Comparison of ENCODE assay signal across 17 cellular contexts in the genomic region with DNA sequence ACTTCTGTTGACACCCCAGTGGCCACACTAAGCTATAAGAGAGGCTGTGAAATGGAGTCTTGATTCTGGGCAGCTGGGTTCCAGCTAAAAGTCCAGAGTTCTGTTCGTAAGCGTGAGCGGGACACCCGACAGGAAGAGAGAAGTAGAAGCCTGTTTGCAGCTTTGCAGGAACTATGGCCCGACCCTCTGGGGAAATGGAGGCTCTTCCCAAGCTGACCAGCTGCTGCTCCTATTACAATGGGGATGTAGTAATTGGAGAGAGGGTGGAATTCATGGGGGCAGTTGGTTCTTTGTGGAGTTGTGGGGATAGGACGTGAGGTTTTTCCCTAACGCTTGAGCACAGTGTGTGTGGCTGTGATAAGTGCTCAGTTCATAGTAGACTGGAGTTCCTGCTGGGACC. TPM values are rescaled to one million over a fixed set of nuclear protein-coding genes. Genes with fewer than 3 reads are reported as not detected.
"Had no signal": no experiment of that assay in that cellular context is flagged by ENCODE, and none has a peak within 500 bp of the region (broad histone marks: within the 10 kb centered on the region; RNA-seq: fewer than 3 reads in every experiment).

No MANE protein-coding gene starts in this region.

- FAIRE-seq: endometrium had no signal

- H3K4me1 ChIP-seq: left ventricle myocardium inferior, sigmoid colon, testis had no signal

- H3K36me3 ChIP-seq: left ventricle myocardium inferior, sigmoid colon, upper lobe of left lung had no signal

- H3K27ac ChIP-seq: left ventricle myocardium inferior, sigmoid colon, testis, upper lobe of left lung had no signal

- DNase-seq: activated T-cell treated with anti-CD3 and anti-CD28 coated beads, Interleukin-2, amount 50 U/mL, for 1 hour; aorta; left ventricle myocardium inferior; midbrain; posterior cingulate gyrus; sigmoid colon; stimulated activated CD4-positive, alpha-beta T cell treated with anti-CD3 and anti-CD28 coated beads, Interleukin-2, amount 100 ng/mL, for 48 hours; stimulated activated CD8-positive, alpha-beta memory T cell treated with anti-CD3 and anti-CD28 coated beads, Interleukin-4, amount 100 ng/mL, for 48 hours; stimulated activated naive B cell treated with anti-CD40 and anti-IgM and Interleukin-4, amounts not matched to agents 10 μg/mL and 1 μg/mL and 100 μg/mL, for 72 hours; testis; upper lobe of left lung had no signal

- H3K9me3 ChIP-seq: sigmoid colon, testis had no signal

- H3K27me3 ChIP-seq: sigmoid colon, testis, upper lobe of left lung had no signal

- H3K4me3 ChIP-seq: left ventricle myocardium inferior, sigmoid colon, testis, upper lobe of left lung had no signal

RNA-seq across cellular contexts. Expression of a gene that starts 30.2 kb away (rescaled TPM):
- total RNA-seq: activated T-helper 17 cell treated with anti-CD3 and anti-CD28 coated beads, Interleukin-2, amount 50 U/mL, for 72 hours; epithelial cell of proximal tubule; fibroblast of villous mesenchyme; kidney epithelial cell; lung microvascular endothelial cell had no signal
- polyA plus RNA-seq: aorta had no signal
